1 cellular context compared by ENCODE assay signal in the genomic region with DNA sequence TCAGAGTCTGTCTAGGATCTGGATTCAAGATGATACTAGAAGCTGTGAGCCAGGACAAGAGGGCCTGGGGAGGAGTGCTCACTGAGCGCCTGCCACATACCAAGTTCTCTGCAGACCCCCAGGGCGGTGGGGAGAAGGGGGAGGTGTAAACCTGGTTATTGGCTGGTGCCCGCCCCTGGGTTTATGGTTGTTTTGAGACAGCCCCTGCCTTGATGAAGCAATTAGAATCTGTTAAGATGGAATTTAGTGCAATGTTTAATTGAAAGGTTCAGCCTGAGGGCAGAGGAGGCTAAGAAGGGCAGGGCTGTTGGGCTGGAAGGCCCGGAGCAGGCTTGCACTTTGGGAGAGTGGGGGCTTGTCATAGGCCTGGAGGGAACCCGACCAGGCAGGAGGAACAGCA.
TF ChIP-seq lines count a peak whose summit lies in the region.

No MANE protein-coding gene starts in this region.

TF ChIP-seq in WTC11, 78 proteins besides CTCF, POLR2A, EP300 and RAD21 (continued from another document):
- TF ChIP-seq, protein P1, sequence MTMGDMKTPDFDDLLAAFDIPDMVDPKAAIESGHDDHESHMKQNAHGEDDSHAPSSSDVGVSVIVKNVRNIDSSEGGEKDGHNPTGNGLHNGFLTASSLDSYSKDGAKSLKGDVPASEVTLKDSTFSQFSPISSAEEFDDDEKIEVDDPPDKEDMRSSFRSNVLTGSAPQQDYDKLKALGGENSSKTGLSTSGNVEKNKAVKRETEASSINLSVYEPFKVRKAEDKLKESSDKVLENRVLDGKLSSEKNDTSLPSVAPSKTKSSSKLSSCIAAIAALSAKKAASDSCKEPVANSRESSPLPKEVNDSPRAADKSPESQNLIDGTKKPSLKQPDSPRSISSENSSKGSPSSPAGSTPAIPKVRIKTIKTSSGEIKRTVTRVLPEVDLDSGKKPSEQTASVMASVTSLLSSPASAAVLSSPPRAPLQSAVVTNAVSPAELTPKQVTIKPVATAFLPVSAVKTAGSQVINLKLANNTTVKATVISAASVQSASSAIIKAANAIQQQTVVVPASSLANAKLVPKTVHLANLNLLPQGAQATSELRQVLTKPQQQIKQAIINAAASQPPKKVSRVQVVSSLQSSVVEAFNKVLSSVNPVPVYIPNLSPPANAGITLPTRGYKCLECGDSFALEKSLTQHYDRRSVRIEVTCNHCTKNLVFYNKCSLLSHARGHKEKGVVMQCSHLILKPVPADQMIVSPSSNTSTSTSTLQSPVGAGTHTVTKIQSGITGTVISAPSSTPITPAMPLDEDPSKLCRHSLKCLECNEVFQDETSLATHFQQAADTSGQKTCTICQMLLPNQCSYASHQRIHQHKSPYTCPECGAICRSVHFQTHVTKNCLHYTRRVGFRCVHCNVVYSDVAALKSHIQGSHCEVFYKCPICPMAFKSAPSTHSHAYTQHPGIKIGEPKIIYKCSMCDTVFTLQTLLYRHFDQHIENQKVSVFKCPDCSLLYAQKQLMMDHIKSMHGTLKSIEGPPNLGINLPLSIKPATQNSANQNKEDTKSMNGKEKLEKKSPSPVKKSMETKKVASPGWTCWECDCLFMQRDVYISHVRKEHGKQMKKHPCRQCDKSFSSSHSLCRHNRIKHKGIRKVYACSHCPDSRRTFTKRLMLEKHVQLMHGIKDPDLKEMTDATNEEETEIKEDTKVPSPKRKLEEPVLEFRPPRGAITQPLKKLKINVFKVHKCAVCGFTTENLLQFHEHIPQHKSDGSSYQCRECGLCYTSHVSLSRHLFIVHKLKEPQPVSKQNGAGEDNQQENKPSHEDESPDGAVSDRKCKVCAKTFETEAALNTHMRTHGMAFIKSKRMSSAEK (CRISPR knock-in tag; IDR thresholded peaks at IDR 0.05; ENCODE audit: borderline replicate concordance) = no peak
- TF ChIP-seq, protein P2, sequence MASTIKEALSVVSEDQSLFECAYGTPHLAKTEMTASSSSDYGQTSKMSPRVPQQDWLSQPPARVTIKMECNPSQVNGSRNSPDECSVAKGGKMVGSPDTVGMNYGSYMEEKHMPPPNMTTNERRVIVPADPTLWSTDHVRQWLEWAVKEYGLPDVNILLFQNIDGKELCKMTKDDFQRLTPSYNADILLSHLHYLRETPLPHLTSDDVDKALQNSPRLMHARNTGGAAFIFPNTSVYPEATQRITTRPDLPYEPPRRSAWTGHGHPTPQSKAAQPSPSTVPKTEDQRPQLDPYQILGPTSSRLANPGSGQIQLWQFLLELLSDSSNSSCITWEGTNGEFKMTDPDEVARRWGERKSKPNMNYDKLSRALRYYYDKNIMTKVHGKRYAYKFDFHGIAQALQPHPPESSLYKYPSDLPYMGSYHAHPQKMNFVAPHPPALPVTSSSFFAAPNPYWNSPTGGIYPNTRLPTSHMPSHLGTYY (CRISPR knock-in tag; IDR thresholded peaks at IDR 0.05) = no peak
